18 cellular contexts compared by ENCODE assay signal in genomic region chr9:74609671-74610416, GRCh38.
DNase-seq lines count a peak whose midpoint lies in the region; ATAC-seq, FAIRE-seq and TF ChIP-seq lines count a peak whose summit lies in the region.
"Had no signal": no experiment of that assay in that cellular context is flagged by ENCODE, and none has a peak within 500 bp of the region (broad histone marks: within the 10 kb centered on the region; RNA-seq: fewer than 3 reads in every experiment).

No MANE protein-coding gene starts in this region.

- intact Hi-C loops in cardiac septum (cut with DNase I) = no loop called here

- FAIRE-seq in frontal cortex (lab: Jason Lieb, UNC) = no peak
- FAIRE-seq: kidney had no signal

- no peaks in the 10 kb centered on the region for H3K36me3 ChIP-seq in WERI-Rb-1
- H3K36me3 ChIP-seq: right atrium auricular region had no signal

- no peak overlapping the region for H3K4me3 ChIP-seq in WERI-Rb-1 (ENCODE audit: low read depth, low read length)
- H3K4me3 ChIP-seq: right atrium auricular region had no signal

- DNase-seq in COR-L47 (lab: John Stamatoyannopoulos, UW) = peak; percentile 31
- peak; percentile 26 for DNase-seq in MV-4-11 (lab: John Stamatoyannopoulos, UW)
- no peak for DNase-seq in WERI-Rb-1
- DNase-seq in HuH-7 (ENCODE audit: low spot score) = no peak
- DNase-seq in NCI-H510A (lab: John Stamatoyannopoulos, UW) = no peak
- no peak for DNase-seq in cardiac septum (ENCODE audit: low spot score)
- DNase-seq in frontal cortex (ENCODE audit: low spot score in 2 of 2) = no peak
- DNase-seq: amygdala; C1 segment of cervical spinal cord; GF-D8; kidney; NCI-H345; SHP77 treated with DMSO at 0.1 percent for 48 hours; stimulated activated CD4-positive, alpha-beta T cell treated with anti-CD3 and anti-CD28 coated beads, Interleukin-4, amount 100 ng/mL, for 4 hours; stimulated activated naive CD8-positive, alpha-beta T cell treated with anti-CD3 and anti-CD28 coated beads, Interleukin-15, amount 100 ng/mL, for 72 hours had no signal

- peak; percentile 50 for ATAC-seq in GM21619 (IDR thresholded peaks at IDR 0.05; ENCODE audit: unreplicated experiment)
- ATAC-seq: foreskin keratinocyte; stimulated activated naive CD8-positive, alpha-beta T cell treated with anti-CD3 and anti-CD28 coated beads, Interleukin-15, amount 100 ng/mL, for 72 hours had no signal

- H3K27ac ChIP-seq in WERI-Rb-1 = no peak overlapping the region
- H3K27ac ChIP-seq: foreskin keratinocyte, right atrium auricular region had no signal

- no peaks in the 10 kb centered on the region for H3K9me3 ChIP-seq in WERI-Rb-1 (ENCODE audit: severe bottlenecking)
- H3K9me3 ChIP-seq: right atrium auricular region had no signal

- peak; percentile 3; the same call in 1 of the 2 replicates for TF ChIP-seq CTCF in WERI-Rb-1 (IDR thresholded peaks at IDR 0.05; ENCODE audit: low read depth, low read length)

- H3K27me3 ChIP-seq in WERI-Rb-1 (ENCODE audit: insufficient read depth, low read depth, severe bottlenecking) = no peaks in the 10 kb centered on the region
- H3K27me3 ChIP-seq: foreskin keratinocyte, right atrium auricular region had no signal

Comparison
In these comparisons a context has a peak if more than half of its experiments do, and no peak if none do; other contexts are left out.
1. DNase-seq: peak in COR-L47 (single experiment) and MV-4-11 (single experiment); none in WERI-Rb-1 (single experiment), HuH-7 (single experiment), NCI-H510A (single experiment), cardiac septum (single experiment) and frontal cortex (0 of 2).